In genomic region chr9:95070549-95071021, GRCh38 we compare ENCODE assay signal across 15 cellular contexts.
DNase-seq lines count a peak whose midpoint lies in the region; ATAC-seq and TF ChIP-seq lines count a peak whose summit lies in the region.
"Had no signal": no experiment of that assay in that cellular context is flagged by ENCODE, and none has a peak within 500 bp of the region (broad histone marks: within the 10 kb centered on the region; RNA-seq: fewer than 3 reads in every experiment).

No MANE protein-coding gene starts in this region.

- no peak overlapping the region for H3K27ac Mint-ChIP-seq in immature natural killer cell
- H3K27ac Mint-ChIP-seq: activated naive CD4-positive, alpha-beta T cell treated with anti-CD3 and anti-CD28 coated beads, Interleukin-2, amount 50 U/mL, for 24 hours; stimulated activated effector memory CD8-positive, alpha-beta T cell treated with anti-CD3 and anti-CD28 coated beads, Interleukin-12 subunit alpha, Interleukin-12 subunit beta, amount 100 ng/mL, for 72 hours had no signal

- TF ChIP-seq CTCF in IMR-90 (conservative IDR thresholded peaks at IDR 0.05; ENCODE audit: low read depth, low read length), result no peak
- peak; percentile 10 for TF ChIP-seq CTCF in epithelial cell of proximal tubule (conservative IDR thresholded peaks at IDR 0.05; ENCODE audit: low read depth, low read length)
- TF ChIP-seq CTCF in lower leg skin (IDR thresholded peaks at IDR 0.05), result no peak

- no peak overlapping the region for H3K56ac ChIP-seq in IMR-90 (ENCODE audit: extremely low read depth, insufficient read depth, low read length)

- H2BK15ac ChIP-seq in IMR-90 (ENCODE audit: low read depth, low read length), result no peak overlapping the region

- no peaks in the 10 kb centered on the region for H3K4me1 Mint-ChIP-seq in immature natural killer cell
- H3K4me1 Mint-ChIP-seq: activated naive CD4-positive, alpha-beta T cell treated with anti-CD3 and anti-CD28 coated beads, Interleukin-2, amount 50 U/mL, for 24 hours; stimulated activated effector memory CD8-positive, alpha-beta T cell treated with anti-CD3 and anti-CD28 coated beads, Interleukin-12 subunit alpha, Interleukin-12 subunit beta, amount 100 ng/mL, for 72 hours had no signal

- CTCF ChIA-PET in IMR-90 (lab: Yijun Ruan, JAX), result no interaction called here
- CTCF ChIA-PET in HEK293T (lab: Yijun Ruan, JAX), result no interaction called here

- H2BK120ac ChIP-seq in IMR-90 (ENCODE audit: low read depth, low read length), result no peak overlapping the region

- H3K9me1 ChIP-seq in IMR-90 (ENCODE audit: insufficient read depth, low read length), result peaks cover 42% of the 10 kb centered on the region

- H3K4ac ChIP-seq in IMR-90 (ENCODE audit: low read depth, low read length), result no peak overlapping the region

- ATAC-seq in IMR-90 (ENCODE audit: low read depth) (no peak; the same call in 1 of the 2 replicates), HG03039 (IDR thresholded peaks at IDR 0.05; ENCODE audit: unreplicated experiment) (no peak)
- ATAC-seq: stimulated activated effector memory CD8-positive, alpha-beta T cell treated with anti-CD3 and anti-CD28 coated beads, Interleukin-12 subunit alpha, Interleukin-12 subunit beta, amount 100 ng/mL, for 72 hours had no signal

- no peak overlapping the region for H4K5ac ChIP-seq in IMR-90 (ENCODE audit: low read depth, low read length)

- H4K91ac ChIP-seq in IMR-90 (ENCODE audit: insufficient read depth, low read depth, low read length), result no peak overlapping the region

- in situ Hi-C loops in IMR-90 (cut with MboI; ENCODE audit: low sequenced_read_pairs), result no loop called here

- H3K4me3 ChIP-seq in IMR-90 (ENCODE audit: insufficient read depth, low read depth, low read length) (no peak overlapping the region), epithelial cell of proximal tubule (ENCODE audit: low read depth, low read length) (no peak overlapping the region), lower leg skin (ENCODE audit: low read depth, poor library complexity, severe bottlenecking) (no peak overlapping the region)

- H3K14ac ChIP-seq in IMR-90 (replicated peaks; ENCODE audit: low read depth, low read length), result no peak overlapping the region

- peaks cover 49% of the 10 kb centered on the region for H3K36me3 ChIP-seq in IMR-90 (ENCODE audit: control insufficient read depth, insufficient read depth, low read length)

- no peak overlapping the region for H3K23ac ChIP-seq in IMR-90 (ENCODE audit: low read depth, low read length)

- no peak overlapping the region for H4K8ac ChIP-seq in IMR-90 (ENCODE audit: low read depth in 2 of 2, low read length in 2 of 2)

- POLR2A ChIA-PET in IMR-90 (lab: Charles Lee; ENCODE audit: unreplicated experiment) (no interaction called here), HEK293T (lab: Yijun Ruan, JAX) (no interaction called here)

- DNase-seq in IMR-90 (no peak), epithelial cell of proximal tubule (ENCODE audit: low read depth) (no peak), lower leg skin (ENCODE audit: low spot score in 2 of 2) (peak; percentile 12 to 69), immature natural killer cell (no peak), HEK293T (ENCODE audit: extremely low spot score) (no peak), SIG-M5 (lab: John Stamatoyannopoulos, UW) (no peak)
- DNase-seq: activated CD4-positive, CD25-positive, alpha-beta regulatory T cell; activated CD8-positive, alpha-beta memory T cell treated with anti-CD3 and anti-CD28 coated beads, Interleukin-2, amount 50 U/mL, for 4 hours; stimulated activated CD4-positive, alpha-beta T cell treated with anti-CD3 and anti-CD28 coated beads, Interleukin-4, amount 100 ng/mL, for 1 hour; SW 1271 had no signal

- H3K27ac ChIP-seq in IMR-90 (ENCODE audit: insufficient read depth, low read length), result no peak overlapping the region
- peak overlapping the region; percentile 51 for H3K27ac ChIP-seq in temporal lobe (ENCODE audit: low read depth, low read length)
- H3K27ac ChIP-seq: C4-2B had no signal

- no peak overlapping the region for H2AK9ac ChIP-seq in IMR-90 (replicated peaks; ENCODE audit: low read depth, low read length, poor library complexity)

- H4K20me1 ChIP-seq in IMR-90 (ENCODE audit: insufficient read depth, low read length), result peaks cover 87% of the 10 kb centered on the region

- 77% methylated on average over 7 of the region's 8 CpGs; no CpG with 5 or more reads in 1 of the 2 experiments for WGBS in IMR-90 (ENCODE audit: extremely low coverage in 2 of 2, insufficient read length in 1 of 2), 2 experiments
- WGBS in lower leg skin, 2 donors, result 57 to 59% methylated on average over 8 of the region's 8 CpGs

- no peak for TF ChIP-seq RAD21 in IMR-90 (IDR thresholded peaks at IDR 0.05; ENCODE audit: low read length)

- H2BK5ac ChIP-seq in IMR-90 (ENCODE audit: low read depth, low read length, poor library complexity, severe bottlenecking), result no peak overlapping the region

- H2BK20ac ChIP-seq in IMR-90 (ENCODE audit: low read depth, low read length), result no peak overlapping the region

- H3K27me3 ChIP-seq in IMR-90 (ENCODE audit: control insufficient read depth, insufficient read depth, low read length), result no peaks in the 10 kb centered on the region

- H3K9me3 ChIP-seq in IMR-90 (ENCODE audit: control insufficient read depth, insufficient read depth, low read length), result no peaks in the 10 kb centered on the region

- dilution Hi-C loops in IMR-90 (cut with HindIII; ENCODE audit: low sequenced_read_pairs, unreplicated experiment), result no loop called here

- TF ChIP-seq POLR2A in IMR-90 (IDR thresholded peaks at IDR 0.05; ENCODE audit: low read depth, low read length) (no peak), lower leg skin (IDR thresholded peaks at IDR 0.05) (no peak)

- H3K4me3 Mint-ChIP-seq in immature natural killer cell, result no peak overlapping the region
- H3K4me3 Mint-ChIP-seq: activated naive CD4-positive, alpha-beta T cell treated with anti-CD3 and anti-CD28 coated beads, Interleukin-2, amount 50 U/mL, for 24 hours; stimulated activated effector memory CD8-positive, alpha-beta T cell treated with anti-CD3 and anti-CD28 coated beads, Interleukin-12 subunit alpha, Interleukin-12 subunit beta, amount 100 ng/mL, for 72 hours had no signal

- intact Hi-C loops in IMR-90 (cut with micrococcal nuclease), result loop anchor here (5.0 kb wide), 1 partner anchor 288 kb away; no protein-coding TSS in a partner anchor
- intact Hi-C loops in lower leg skin (cut with DNase I; ENCODE audit: low total_unique reads), result no loop called here

- H3K4me2 ChIP-seq in IMR-90 (ENCODE audit: low read depth, low read length), result no peak overlapping the region

- peaks cover 18% of the 10 kb centered on the region for H3K4me1 ChIP-seq in IMR-90 (ENCODE audit: control insufficient read depth, insufficient read depth, low read length)

- H3K18ac ChIP-seq in IMR-90 (ENCODE audit: low read depth, low read length), result no peak overlapping the region

- no peak overlapping the region for H3K9ac ChIP-seq in IMR-90 (ENCODE audit: low read depth, low read length)

- peaks cover 20 to 85% of the 10 kb centered on the region in 2 experiments for H3K79me1 ChIP-seq in IMR-90 (ENCODE audit: low read depth in 1 of 2, low read length in 2 of 2)

- H2AK5ac ChIP-seq in IMR-90 (ENCODE audit: low read depth, low read length), result no peak overlapping the region

- no peak overlapping the region for H2AFZ ChIP-seq in IMR-90 (replicated peaks; ENCODE audit: low read length, poor library complexity)

- no TSS peak for BruUV-seq in IMR-90 (replicated peaks; lab: Mats Ljungman, UMichigan)

- peaks cover 0 to 6% (median 5%) of the 10 kb centered on the region in 3 donors for H3K36me3 Mint-ChIP-seq in immature natural killer cell
- H3K36me3 Mint-ChIP-seq: activated naive CD4-positive, alpha-beta T cell treated with anti-CD3 and anti-CD28 coated beads, Interleukin-2, amount 50 U/mL, for 24 hours had no signal

- no peaks in the 10 kb centered on the region for H3K9me3 Mint-ChIP-seq in immature natural killer cell
- H3K9me3 Mint-ChIP-seq: activated naive CD4-positive, alpha-beta T cell treated with anti-CD3 and anti-CD28 coated beads, Interleukin-2, amount 50 U/mL, for 24 hours; stimulated activated effector memory CD8-positive, alpha-beta T cell treated with anti-CD3 and anti-CD28 coated beads, Interleukin-12 subunit alpha, Interleukin-12 subunit beta, amount 100 ng/mL, for 72 hours had no signal

- H3K27me3 Mint-ChIP-seq in immature natural killer cell (ENCODE audit: low read depth in 3 of 3), result no peaks in the 10 kb centered on the region
- H3K27me3 Mint-ChIP-seq: activated naive CD4-positive, alpha-beta T cell treated with anti-CD3 and anti-CD28 coated beads, Interleukin-2, amount 50 U/mL, for 24 hours had no signal

TF ChIP-seq in IMR-90, 13 proteins besides CTCF, POLR2A, EP300 and RAD21 (continues in another document):
- TF ChIP-seq RFX5 (IDR thresholded peaks at IDR 0.05; ENCODE audit: low read depth, low read length), result no peak
- TF ChIP-seq CEBPB (IDR thresholded peaks at IDR 0.05; ENCODE audit: low read depth, low read length), result 0 out of 2 replicates have a peak, but pooled peaks have one; percentile 20
- TF ChIP-seq FOS (IDR thresholded peaks at IDR 0.05; ENCODE audit: low read depth, low read length), result no peak
- TF ChIP-seq SMC3 (IDR thresholded peaks at IDR 0.05; ENCODE audit: low read depth, low read length), result no peak
- no peak for TF ChIP-seq MAZ (IDR thresholded peaks at IDR 0.05; ENCODE audit: borderline replicate concordance, low read depth, low read length)

TF ChIP-seq in HEK293T, 16 proteins besides CTCF, POLR2A, EP300 and RAD21:
- TF ChIP-seq ELF4 (IDR thresholded peaks at IDR 0.05) (no peak), ARNT (IDR thresholded peaks at IDR 0.05) (no peak), HDGF (IDR thresholded peaks at IDR 0.05; ENCODE audit: borderline replicate concordance) (no peak), SP1 (IDR thresholded peaks at IDR 0.05) (no peak), FOXM1 (IDR thresholded peaks at IDR 0.05; ENCODE audit: borderline replicate concordance) (no peak), CTBP1 (IDR thresholded peaks at IDR 0.05; ENCODE audit: borderline replicate concordance) (no peak), FOXA1 (IDR thresholded peaks at IDR 0.05) (no peak), PKNOX1 (IDR thresholded peaks at IDR 0.05) (no peak), TARDBP (IDR thresholded peaks at IDR 0.05) (no peak)

Comparison
In these comparisons a context has a peak if more than half of its experiments do, and no peak if none do; other contexts are left out.
1. DNase-seq: peak in lower leg skin (2 of 2); none in IMR-90 (single experiment), epithelial cell of proximal tubule (single experiment), immature natural killer cell (0 of 3), HEK293T (single experiment) and SIG-M5 (single experiment).